ENCODE assay signal across 6 cellular contexts in genomic region chr1:95879498-95879897, GRCh38.
"Had no signal": no experiment of that assay in that cellular context is flagged by ENCODE, and none has a peak within 500 bp of the region (broad histone marks: within the 10 kb centered on the region; RNA-seq: fewer than 3 reads in every experiment).

No MANE protein-coding gene starts in this region.

- FAIRE-seq: HepG2, HTR-8/SVneo, K562 had no signal

- DNase-seq: IMR-90, KBM-7 had no signal

- H3K4me3 ChIP-seq: K562 had no signal

- H3K27ac ChIP-seq: HL-60 had no signal

- ATAC-seq: HepG2, K562 had no signal
